Comparison of ENCODE assay signal across 10 cellular contexts in genomic region chr9:1490341-1491115, GRCh38.
DNase-seq lines count a peak whose midpoint lies in the region; ATAC-seq and TF ChIP-seq lines count a peak whose summit lies in the region.
"Had no signal": no experiment of that assay in that cellular context is flagged by ENCODE, and none has a peak within 500 bp of the region (broad histone marks: within the 10 kb centered on the region; RNA-seq: fewer than 3 reads in every experiment).

No MANE protein-coding gene starts in this region.

- peaks cover 19% of the 10 kb centered on the region for H3K4me1 ChIP-seq in adipocyte (ENCODE audit: control insufficient read depth, insufficient read depth, low read length)

- in situ Hi-C loops in GM13976 (cut with MboI; ENCODE audit: low sequenced_read_pairs, unreplicated experiment), result no loop called here

- H3K9me3 ChIP-seq in adipocyte (ENCODE audit: control insufficient read depth, low read length), result no peaks in the 10 kb centered on the region
- H3K9me3 ChIP-seq: neutrophil had no signal

- WGBS in lower leg skin, 2 donors, result 46 to 61% methylated on average over 6 of the region's 6 CpGs

- H3K4me3 ChIP-seq in adipocyte (ENCODE audit: low read length) (peak overlapping the region; percentile 54), lower leg skin (ENCODE audit: low read depth, poor library complexity, severe bottlenecking) (no peak overlapping the region)

- H3K9ac ChIP-seq in adipocyte (ENCODE audit: low read length), result no peak overlapping the region

- intact Hi-C loops in lower leg skin (cut with DNase I; ENCODE audit: low total_unique reads), result no loop called here

- TF ChIP-seq CTCF in GM13976 (IDR thresholded peaks at IDR 0.05; ENCODE audit: borderline replicate concordance, control extremely low read depth, extremely low read depth, insufficient read depth, missing control alignments) (no peak), lower leg skin (IDR thresholded peaks at IDR 0.05) (no peak)

- ATAC-seq in GM19463 (IDR thresholded peaks at IDR 0.05; ENCODE audit: unreplicated experiment) (peak; percentile 82), HG03039 (IDR thresholded peaks at IDR 0.05; ENCODE audit: unreplicated experiment) (peak; percentile 83)

- H3K27me3 ChIP-seq in adipocyte (replicated peaks; ENCODE audit: control insufficient read depth, insufficient read depth, low read length), result peaks cover 7% of the 10 kb centered on the region
- H3K27me3 ChIP-seq: neutrophil had no signal

- TF ChIP-seq POLR2A in lower leg skin (IDR thresholded peaks at IDR 0.05), result no peak

- H3K36me3 ChIP-seq in adipocyte (ENCODE audit: control insufficient read depth, insufficient read depth, low read length, severe bottlenecking), result no peaks in the 10 kb centered on the region
- H3K36me3 ChIP-seq: neutrophil had no signal

- peak; percentile 36 for DNase-seq in GM13976 (ENCODE audit: low spot score)
- peak; percentile 1 for DNase-seq in adipocyte (ENCODE audit: low read depth)
- DNase-seq in lower leg skin (ENCODE audit: low spot score in 2 of 2), result no peak
- DNase-seq in DMS53 treated with DMSO at 0.1 percent for 48 hours (lab: John Stamatoyannopoulos, UW; ENCODE audit: unreplicated experiment), result no peak
- DNase-seq in NCI-H774 (lab: John Stamatoyannopoulos, UW), result no peak
- DNase-seq in NCI-H1694 (lab: John Stamatoyannopoulos, UW), result no peak
- DNase-seq: activated CD4-positive, alpha-beta T cell treated with anti-CD3 and anti-CD28 coated beads, Interleukin-2, amount 50 U/mL, for 1 hour had no signal

Comparison
In these comparisons a context has a peak if more than half of its experiments do, and no peak if none do; other contexts are left out.
1. DNase-seq: peak in GM13976 (single experiment) and adipocyte (single experiment); none in lower leg skin (0 of 2), DMS53 treated with DMSO at 0.1 percent for 48 hours (single experiment), NCI-H774 (single experiment) and NCI-H1694 (single experiment).